ENCODE assay signal across 1 cellular context in the genomic region with DNA sequence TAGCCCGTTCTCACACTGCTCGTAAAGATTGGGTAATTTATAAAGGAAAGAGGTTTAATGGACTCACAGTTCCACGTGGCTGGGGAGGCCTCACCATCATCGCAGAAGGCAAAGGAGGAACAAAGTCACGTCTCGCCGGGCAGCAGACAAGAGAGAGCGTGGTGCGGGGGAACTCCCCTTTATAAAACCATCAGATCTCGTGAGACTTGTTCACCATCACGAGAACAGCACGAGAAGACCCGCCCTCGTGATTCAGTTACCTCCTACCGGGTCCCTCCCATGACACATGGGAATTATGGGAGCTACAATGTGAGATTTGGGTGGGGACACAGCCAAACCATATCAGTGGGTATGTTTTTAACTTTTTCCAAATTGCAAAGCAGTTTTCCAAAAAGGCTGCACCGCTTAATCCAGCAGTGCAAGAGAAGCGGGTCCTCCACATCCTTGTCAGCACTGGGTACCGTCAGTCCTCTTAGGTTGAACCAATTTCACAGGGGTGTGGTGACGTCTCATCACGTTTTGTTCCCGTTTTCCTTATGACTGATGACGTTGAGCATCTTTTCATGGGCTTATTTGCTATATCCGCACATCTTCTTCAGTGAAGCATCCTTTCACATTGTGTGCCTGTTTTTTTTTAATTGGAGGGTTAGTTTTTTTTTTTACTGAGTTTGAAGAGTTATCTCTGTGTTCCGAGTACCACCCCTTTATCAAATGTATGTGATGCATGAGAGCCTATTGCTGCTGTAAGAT.
TF ChIP-seq lines count a peak whose summit lies in the region.

No MANE protein-coding gene starts in this region.

TF ChIP-seq in A549, 52 proteins besides CTCF, POLR2A, EP300 and RAD21 (continued from another document):
- TF ChIP-seq GATA3 (IDR thresholded peaks at IDR 0.05; ENCODE audit: borderline replicate concordance): no peak
